19 cellular contexts compared by ENCODE assay signal in genomic region chr9:130756460-130757152, GRCh38.
A peak's percentile ranks its signal among the peaks of the same experiment; 100 is the strongest.
DNase-seq lines count a peak whose midpoint lies in the region; ATAC-seq, FAIRE-seq and TF ChIP-seq lines count a peak whose summit lies in the region.
"Had no signal": no experiment of that assay in that cellular context is flagged by ENCODE, and none has a peak within 500 bp of the region (broad histone marks: within the 10 kb centered on the region; RNA-seq: fewer than 3 reads in every experiment).

No MANE protein-coding gene starts in this region.

- TF ChIP-seq CTCF in brain microvascular endothelial cell (IDR thresholded peaks at IDR 0.05; ENCODE audit: low read depth, low read length, missing control alignments) (no peak), osteoblast (IDR thresholded peaks at IDR 0.05; ENCODE audit: extremely low read depth, low read depth, low read length) (no peak), OCI-LY7 (conservative IDR thresholded peaks at IDR 0.05; ENCODE audit: low read length) (no peak)

- H3K27me3 ChIP-seq in H7 (ENCODE audit: control insufficient read depth, insufficient read depth, low read length) (no peaks in the 10 kb centered on the region), brain microvascular endothelial cell (replicated peaks) (peaks cover 5% of the 10 kb centered on the region), osteoblast (ENCODE audit: insufficient read depth, low read length) (no peaks in the 10 kb centered on the region)
- H3K27me3 ChIP-seq: colonic mucosa, esophagus squamous epithelium, SJSA1 had no signal

- no peak overlapping the region for H3K27ac Mint-ChIP-seq in T-cell
- H3K27ac Mint-ChIP-seq: activated CD8-positive, alpha-beta T cell treated with anti-CD3 and anti-CD28 coated beads for 36 hours; HFFc6 had no signal

- H3K4me2 ChIP-seq in osteoblast (ENCODE audit: insufficient read depth, low read length) = peak overlapping the region; percentile 40
- no peak overlapping the region for H3K4me2 ChIP-seq in OCI-LY7 (ENCODE audit: low read length)

- H3K9me2 ChIP-seq in OCI-LY7 (ENCODE audit: insufficient read depth, low read length) = no peaks in the 10 kb centered on the region

- ATAC-seq in T-cell (replicated peaks in 1 of 4) = no peak
- ATAC-seq: activated CD8-positive, alpha-beta T cell treated with anti-CD3 and anti-CD28 coated beads for 36 hours had no signal

- H3K79me2 ChIP-seq in osteoblast (ENCODE audit: insufficient read depth, low read length) = peaks cover 63% of the 10 kb centered on the region
- no peaks in the 10 kb centered on the region for H3K79me2 ChIP-seq in OCI-LY7 (ENCODE audit: insufficient read depth, low read depth, low read length)

- POLR2A ChIA-PET in T-cell (lab: Charles Lee) (interaction anchor here in 1 of 2 donors (0.6 kb wide), 2 partner anchors 11 to 42 kb away, joined by 3 to 5 read pairs; no protein-coding TSS in a partner anchor), OCI-LY7 (lab: Charles Lee) (interaction anchor here (0.7 to 1.6 kb wide), 4 partner anchors 10 to 1437 kb away, joined by 3 to 4 read pairs (median 4); no protein-coding TSS in a partner anchor)

- H2AFZ ChIP-seq in osteoblast (ENCODE audit: low read length) (no peak overlapping the region), OCI-LY7 (ENCODE audit: low read length) (no peak overlapping the region)

- H3K27ac ChIP-seq in brain microvascular endothelial cell = peak overlapping the region; percentile 29
- H3K27ac ChIP-seq in osteoblast (ENCODE audit: low read depth, low read length) = no peak overlapping the region
- H3K27ac ChIP-seq in OCI-LY7 (ENCODE audit: low read depth, low read length, poor library complexity, severe bottlenecking) = no peak overlapping the region
- H3K27ac ChIP-seq: colonic mucosa, SJSA1 had no signal

- CTCF ChIA-PET in T-cell (lab: Charles Lee) = interaction anchor here in 1 of 2 donors (0.6 kb wide), 1 partner anchor 659 kb away, joined by 3 read pairs; no protein-coding TSS in a partner anchor
- CTCF ChIA-PET in OCI-LY7 (lab: Charles Lee; ENCODE audit: unreplicated experiment) = interaction anchor here (0.6 kb wide), 1 partner anchor 63 kb away, joined by 4 read pairs; the partner anchor contains the start of gene EXOSC2

- H3K9me3 Mint-ChIP-seq in T-cell = no peaks in the 10 kb centered on the region
- H3K9me3 Mint-ChIP-seq: activated CD8-positive, alpha-beta T cell treated with anti-CD3 and anti-CD28 coated beads for 36 hours; CD4-positive, alpha-beta memory T cell; HFFc6 had no signal

- no peaks in the 10 kb centered on the region for H3K9me3 ChIP-seq in osteoblast (ENCODE audit: low read depth, low read length)
- no peaks in the 10 kb centered on the region for H3K9me3 ChIP-seq in OCI-LY7 (ENCODE audit: low read length)
- H3K9me3 ChIP-seq: colonic mucosa, esophagus squamous epithelium, SJSA1 had no signal

- H3K4me3 ChIP-seq in H7 (ENCODE audit: insufficient read depth, low read depth, low read length) (no peak overlapping the region), brain microvascular endothelial cell (ENCODE audit: low read depth, low read length) (no peak overlapping the region), osteoblast (ENCODE audit: insufficient read depth, low read length) (no peak overlapping the region), OCI-LY7 (ENCODE audit: low read depth, low read length, poor library complexity, severe bottlenecking) (no peak overlapping the region)
- H3K4me3 ChIP-seq: colonic mucosa, esophagus squamous epithelium, SJSA1 had no signal

- H3K36me3 ChIP-seq in H7 (replicated peaks; ENCODE audit: control insufficient read depth, insufficient read depth, low read length) = no peaks in the 10 kb centered on the region
- peaks cover under 1% of the 10 kb centered on the region for H3K36me3 ChIP-seq in brain microvascular endothelial cell (replicated peaks)
- H3K36me3 ChIP-seq in osteoblast (ENCODE audit: insufficient read depth, low read length) = no peaks in the 10 kb centered on the region
- H3K36me3 ChIP-seq in OCI-LY7 (ENCODE audit: insufficient read depth, low read length) = no peaks in the 10 kb centered on the region
- H3K36me3 ChIP-seq: colonic mucosa, SJSA1 had no signal

- H3K4me1 Mint-ChIP-seq in T-cell = peaks cover 22 to 31% (median 25%) of the 10 kb centered on the region in 3 donors

- no peak for FAIRE-seq in RCC 7860 (lab: Jason Lieb, UNC)
- FAIRE-seq: GM12891 had no signal

- peaks cover 13% of the 10 kb centered on the region for H3K4me1 ChIP-seq in osteoblast (ENCODE audit: insufficient read depth, low read length)
- peaks cover 9% of the 10 kb centered on the region for H3K4me1 ChIP-seq in OCI-LY7 (ENCODE audit: insufficient read depth, low read length, poor library complexity, severe bottlenecking)
- H3K4me1 ChIP-seq: colonic mucosa, SJSA1 had no signal

- no peak overlapping the region for H3K4me3 Mint-ChIP-seq in T-cell
- H3K4me3 Mint-ChIP-seq: activated CD8-positive, alpha-beta T cell treated with anti-CD3 and anti-CD28 coated beads for 36 hours; CD4-positive, alpha-beta memory T cell; HFFc6 had no signal

- BruUV-seq in OCI-LY7 (replicated peaks; lab: Mats Ljungman, UMichigan) = no TSS peak

- DNase-seq in H7 = peak; percentile 28
- peak; percentile 24 for DNase-seq in NOMO-1 treated with DMSO at 0.1 percent for 48 hours (lab: John Stamatoyannopoulos, UW; ENCODE audit: unreplicated experiment)
- no peak for DNase-seq in brain microvascular endothelial cell
- DNase-seq in osteoblast (ENCODE audit: insufficient read length, low spot score, missing footprints) = no peak
- DNase-seq in RCC 7860 (ENCODE audit: low spot score) = no peak
- no peak for DNase-seq in T-cell
- DNase-seq in OCI-LY7 (ENCODE audit: low spot score) = no peak
- no peak for DNase-seq in NCI-H187 (lab: John Stamatoyannopoulos, UW)
- DNase-seq: activated CD8-positive, alpha-beta T cell treated with anti-CD3 and anti-CD28 coated beads for 36 hours; CD4-positive, alpha-beta memory T cell; colonic mucosa; EL; esophagus squamous epithelium; HFFc6; hypothalamus; NCI-H2029 treated with DMSO at 0.1 percent for 48 hours; NCI-H526 treated with DMSO at 0.1 percent for 48 hours had no signal

- H3K27me3 Mint-ChIP-seq in T-cell = no peaks in the 10 kb centered on the region
- H3K27me3 Mint-ChIP-seq: activated CD8-positive, alpha-beta T cell treated with anti-CD3 and anti-CD28 coated beads for 36 hours; CD4-positive, alpha-beta memory T cell had no signal

- peaks cover 7% of the 10 kb centered on the region for H3K36me3 Mint-ChIP-seq in T-cell
- H3K36me3 Mint-ChIP-seq: CD4-positive, alpha-beta memory T cell had no signal

- intact Hi-C loops in OCI-LY7 (cut with micrococcal nuclease; ENCODE audit: unreplicated experiment) = no loop called here

- in situ Hi-C loops in brain microvascular endothelial cell (cut with HindIII; ENCODE audit: low pct_ligation_motif_present, low sequenced_read_pairs) = no loop called here

- peaks cover 24% of the 10 kb centered on the region for H4K20me1 ChIP-seq in osteoblast (ENCODE audit: insufficient read depth, low read length)
- 0 out of 2 replicates have a peak, but pooled peaks cover 11% of the 10 kb centered on the region for H4K20me1 ChIP-seq in OCI-LY7 (ENCODE audit: insufficient read depth, low read length)

Comparison
In these comparisons a context has a peak if more than half of its experiments do, and no peak if none do; other contexts are left out.
1. DNase-seq: peak in H7 (single experiment) and NOMO-1 treated with DMSO at 0.1 percent for 48 hours (single experiment); none in brain microvascular endothelial cell (single experiment), osteoblast (single experiment), RCC 7860 (single experiment), T-cell (0 of 34), OCI-LY7 (single experiment) and NCI-H187 (0 of 2).